ENCODE assay signal across 18 cellular contexts in the genomic region with DNA sequence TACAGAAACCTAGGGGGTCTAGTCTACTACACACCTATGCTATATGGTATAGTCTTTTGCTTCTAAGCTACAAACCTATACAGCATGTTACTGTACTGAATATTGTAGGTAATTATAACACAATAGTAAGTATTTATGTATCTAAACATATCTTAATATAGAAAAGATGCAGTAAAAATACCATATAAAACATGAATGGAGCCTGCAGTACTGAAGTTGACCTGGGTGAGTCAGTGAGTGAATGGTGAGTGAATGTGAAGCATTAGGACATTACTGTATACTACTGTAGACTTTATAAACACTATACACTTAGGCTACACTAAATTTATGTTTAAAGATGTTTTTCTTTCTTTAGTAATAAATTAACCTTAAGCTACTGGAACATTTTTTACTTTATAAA. TPM values are rescaled to one million over a fixed set of nuclear protein-coding genes. Genes with fewer than 3 reads are reported as not detected.
A peak's percentile ranks its signal among the peaks of the same experiment; 100 is the strongest.
DNase-seq lines count a peak whose midpoint lies in the region; ATAC-seq, FAIRE-seq and TF ChIP-seq lines count a peak whose summit lies in the region.
"Had no signal": no experiment of that assay in that cellular context is flagged by ENCODE, and none has a peak within 500 bp of the region (broad histone marks: within the 10 kb centered on the region; RNA-seq: fewer than 3 reads in every experiment).

No MANE protein-coding gene starts in this region.

- H3K9ac ChIP-seq in GM23248: no peak overlapping the region
- H3K9ac ChIP-seq in K562 (ENCODE audit: insufficient read depth in 1 of 2, low read depth in 2 of 2, low read length in 2 of 2): no peak overlapping the region
- H3K9ac ChIP-seq in MM.1S (ENCODE audit: low read length): no peak overlapping the region

- no peaks in the 10 kb centered on the region for H3K4me1 Mint-ChIP-seq in neural crest cell
- peaks cover 30% of the 10 kb centered on the region for H3K4me1 Mint-ChIP-seq in activated CD8-positive, alpha-beta T cell treated with anti-CD3 and anti-CD28 coated beads, Interleukin-2, amount 10 ng/mL, durations not matched to agents 7 days and 5 days (ENCODE audit: low read depth)

- H3K9me2 ChIP-seq in GM23248 (ENCODE audit: insufficient read depth): no peaks in the 10 kb centered on the region
- no peaks in the 10 kb centered on the region for H3K9me2 ChIP-seq in MM.1S (replicated peaks; ENCODE audit: insufficient read depth, low read length)

- H3K36me3 ChIP-seq in GM23248 (ENCODE audit: low read depth): no peaks in the 10 kb centered on the region
- no peaks in the 10 kb centered on the region; the same call in 2 of the 3 replicates for H3K36me3 ChIP-seq in K562 (ENCODE audit: control insufficient read depth, insufficient read depth, low read length)
- no peaks in the 10 kb centered on the region for H3K36me3 ChIP-seq in MM.1S (replicated peaks; ENCODE audit: insufficient read depth, low read length)
- H3K36me3 ChIP-seq: SJCRH30 had no signal

- TF ChIP-seq CTCF in LNCaP clone FGC (IDR thresholded peaks at IDR 0.05; ENCODE audit: control insufficient read depth, extremely low read depth, insufficient read depth): 0 out of 2 replicates have a peak, but pooled peaks have one; percentile 6
- no peak for TF ChIP-seq CTCF in K562 (IDR thresholded peaks at IDR 0.05 in 2 of 3, conservative IDR thresholded peaks at IDR 0.05 in 1 of 3; ENCODE audit: insufficient read depth in 2 of 3, low read depth in 1 of 3, low read length in 3 of 3)
- TF ChIP-seq CTCF in neural crest cell (conservative IDR thresholded peaks at IDR 0.05): peak; percentile 43
- TF ChIP-seq CTCF in MM.1S (IDR thresholded peaks at IDR 0.05; ENCODE audit: low read length): no peak

- POLR2A ChIA-PET in K562 (lab: Yijun Ruan, JAX): no interaction called here
- POLR2A ChIA-PET in activated CD8-positive, alpha-beta T cell treated with anti-CD3 and anti-CD28 coated beads, Interleukin-2, amount 10 ng/mL, durations not matched to agents 7 days and 5 days (lab: Charles Lee): interaction anchor here (1.8 kb wide), 1 partner anchor 13 kb away, joined by 6 read pairs; the partner anchor contains the start of gene ABCD2

- H3F3A ChIP-seq in GM23248 (ENCODE audit: insufficient read depth) (no peaks in the 10 kb centered on the region), MM.1S (ENCODE audit: insufficient read depth, low read length) (no peaks in the 10 kb centered on the region)

- peak; percentile 4 for DNase-seq in GM23248
- DNase-seq in LNCaP clone FGC (ENCODE audit: low read depth): no peak
- DNase-seq in K562 (ENCODE audit: extremely low read depth in 1 of 4, low spot score in 3 of 4): no peak
- DNase-seq in neural crest cell (ENCODE audit: low read depth, low spot score): no peak
- DNase-seq in NCI-H1694 (lab: John Stamatoyannopoulos, UW): no peak
- DNase-seq in MM.1S: no peak
- DNase-seq in activated CD8-positive, alpha-beta T cell treated with anti-CD3 and anti-CD28 coated beads, Interleukin-2, amount 10 ng/mL, durations not matched to agents 7 days and 5 days: no peak
- DNase-seq: CD4-positive, alpha-beta T cell; DMS153; EL; H7; NCI-H1417; NCI-H187 treated with DMSO at 0.1 percent for 48 hours; NCI-H2227 treated with DMSO at 0.1 percent for 48 hours; NCI-H524 treated with DMSO at 0.1 percent for 48 hours; SJCRH30; SW 1271 had no signal

- TF ChIP-seq EP300 in K562 (IDR thresholded peaks at IDR 0.05; ENCODE audit: low read length): no peak

- 0 out of 3 replicates have a peak, but pooled peaks have one; percentile 49 for ATAC-seq in K562
- ATAC-seq in activated CD8-positive, alpha-beta T cell treated with anti-CD3 and anti-CD28 coated beads, Interleukin-2, amount 10 ng/mL, durations not matched to agents 7 days and 5 days: no peak

- no peak for TF ChIP-seq RAD21 in K562 (CRISPR knock-in tag; conservative IDR thresholded peaks at IDR 0.05 in 1 of 2, IDR thresholded peaks at IDR 0.05 in 1 of 2)

- no peaks in the 10 kb centered on the region for H3K9me1 ChIP-seq in K562 (ENCODE audit: control insufficient read depth, insufficient read depth, low read length)

- in situ Hi-C loops in GM23248 (cut with MboI) (no loop called here), K562 (cut with MboI) (no loop called here)

- FAIRE-seq in K562 (lab: Jason Lieb, UNC): no peak

- H3K79me2 ChIP-seq in GM23248 (ENCODE audit: insufficient read depth) (no peaks in the 10 kb centered on the region), K562 (ENCODE audit: control insufficient read depth, insufficient read depth, low read length) (peaks cover 4% of the 10 kb centered on the region; the same call in 2 of the 3 replicates), MM.1S (ENCODE audit: low read length) (no peaks in the 10 kb centered on the region)

- H3K27me3 ChIP-seq in GM23248 (replicated peaks; ENCODE audit: insufficient read depth) (no peaks in the 10 kb centered on the region), K562 (ENCODE audit: control insufficient read depth in 2 of 2, insufficient read depth in 2 of 2, low read length in 2 of 2) (no peaks in the 10 kb centered on the region), MM.1S (replicated peaks; ENCODE audit: insufficient read depth, low read length) (no peaks in the 10 kb centered on the region)
- H3K27me3 ChIP-seq: SJCRH30 had no signal

- H3K27ac ChIP-seq in GM23248 (no peak overlapping the region), K562 (ENCODE audit: extremely low read depth, low read depth, low read length) (no peak overlapping the region), MM.1S (ENCODE audit: low read length) (no peak overlapping the region)
- H3K27ac ChIP-seq: SJCRH30 had no signal

- H3K9me3 Mint-ChIP-seq in neural crest cell: no peaks in the 10 kb centered on the region
- peaks cover 7% of the 10 kb centered on the region for H3K9me3 Mint-ChIP-seq in activated CD8-positive, alpha-beta T cell treated with anti-CD3 and anti-CD28 coated beads, Interleukin-2, amount 10 ng/mL, durations not matched to agents 7 days and 5 days (ENCODE audit: insufficient read depth)

- H3K9me3 ChIP-seq in GM23248 (ENCODE audit: low read depth): no peaks in the 10 kb centered on the region
- no peaks in the 10 kb centered on the region for H3K9me3 ChIP-seq in K562 (replicated peaks; ENCODE audit: control insufficient read depth, insufficient read depth, low read depth, low read length)
- no peaks in the 10 kb centered on the region for H3K9me3 ChIP-seq in MM.1S (replicated peaks; ENCODE audit: insufficient read depth, low read length)
- H3K9me3 ChIP-seq: SJCRH30 had no signal

- no peaks in the 10 kb centered on the region for H3K4me1 ChIP-seq in GM23248 (ENCODE audit: insufficient read depth)
- H3K4me1 ChIP-seq in K562 (replicated peaks in 1 of 2; ENCODE audit: control insufficient read depth in 2 of 2, insufficient read depth in 2 of 2, low read length in 2 of 2): no peaks in the 10 kb centered on the region; a peak in 1 of 5 replicates
- H3K4me1 ChIP-seq in MM.1S (ENCODE audit: low read length): peaks cover 17% of the 10 kb centered on the region
- H3K4me1 ChIP-seq: SJCRH30 had no signal

- H3K4me3 Mint-ChIP-seq in neural crest cell: no peak overlapping the region
- no peak overlapping the region for H3K4me3 Mint-ChIP-seq in activated CD8-positive, alpha-beta T cell treated with anti-CD3 and anti-CD28 coated beads, Interleukin-2, amount 10 ng/mL, durations not matched to agents 7 days and 5 days
- H3K4me3 Mint-ChIP-seq: CD4-positive, alpha-beta T cell had no signal

- CTCF ChIA-PET in K562 (lab: Yijun Ruan, JAX; ENCODE audit: low intra/inter-chr PET ratio): no interaction called here
- CTCF ChIA-PET in activated CD8-positive, alpha-beta T cell treated with anti-CD3 and anti-CD28 coated beads, Interleukin-2, amount 10 ng/mL, durations not matched to agents 7 days and 5 days (lab: Charles Lee): interaction anchor here (0.7 to 1.5 kb wide), 3 partner anchors 11 to 59 kb away, joined by 4 to 5 read pairs (median 4); partner anchors contain the start of gene ABCD2

- no peak for TF ChIP-seq POLR2A in K562 (conservative IDR thresholded peaks at IDR 0.05)

- H2AFZ ChIP-seq in GM23248 (no peak overlapping the region), K562 (ENCODE audit: low read depth, low read length) (no peak overlapping the region), MM.1S (ENCODE audit: low read length) (no peak overlapping the region)

- no peak overlapping the region for H3K4me2 ChIP-seq in GM23248 (ENCODE audit: unreplicated experiment)
- no peak overlapping the region for H3K4me2 ChIP-seq in K562 (ENCODE audit: insufficient read depth, low read length)
- H3K4me2 ChIP-seq in MM.1S (ENCODE audit: low read depth, low read length): no peak overlapping the region

- BruUV-seq in K562 (replicated peaks; lab: Mats Ljungman, UMichigan): no TSS peak

- no peaks in the 10 kb centered on the region for H3K27me3 Mint-ChIP-seq in neural crest cell (ENCODE audit: low read depth)
- H3K27me3 Mint-ChIP-seq in activated CD8-positive, alpha-beta T cell treated with anti-CD3 and anti-CD28 coated beads, Interleukin-2, amount 10 ng/mL, durations not matched to agents 7 days and 5 days (ENCODE audit: low read depth): no peaks in the 10 kb centered on the region
- H3K27me3 Mint-ChIP-seq: CD4-positive, alpha-beta T cell had no signal

- H3K4me3 ChIP-seq in GM23248: no peak overlapping the region
- no peak overlapping the region for H3K4me3 ChIP-seq in LNCaP clone FGC (ENCODE audit: low read depth, low read length)
- H3K4me3 ChIP-seq in K562: no peak overlapping the region
- H3K4me3 ChIP-seq in MM.1S (ENCODE audit: low read length): no peak overlapping the region
- H3K4me3 ChIP-seq: SJCRH30 had no signal

- H3K36me3 Mint-ChIP-seq in neural crest cell (ENCODE audit: low read depth): no peaks in the 10 kb centered on the region
- peaks cover 29% of the 10 kb centered on the region for H3K36me3 Mint-ChIP-seq in activated CD8-positive, alpha-beta T cell treated with anti-CD3 and anti-CD28 coated beads, Interleukin-2, amount 10 ng/mL, durations not matched to agents 7 days and 5 days (ENCODE audit: low read depth)

- no peak overlapping the region for H3K27ac Mint-ChIP-seq in neural crest cell (ENCODE audit: unreplicated experiment)
- H3K27ac Mint-ChIP-seq in activated CD8-positive, alpha-beta T cell treated with anti-CD3 and anti-CD28 coated beads, Interleukin-2, amount 10 ng/mL, durations not matched to agents 7 days and 5 days: no peak overlapping the region
- H3K27ac Mint-ChIP-seq: CD4-positive, alpha-beta T cell had no signal

- intact Hi-C loops in K562 (cut with micrococcal nuclease): no loop called here

- no peaks in the 10 kb centered on the region for H4K20me1 ChIP-seq in GM23248 (ENCODE audit: insufficient read depth)
- no peaks in the 10 kb centered on the region for H4K20me1 ChIP-seq in K562 (replicated peaks; ENCODE audit: control insufficient read depth, insufficient read depth, low read length)
- no peaks in the 10 kb centered on the region for H4K20me1 ChIP-seq in MM.1S (ENCODE audit: insufficient read depth, low read length)

RNA-seq across cellular contexts. Expression of gene ABCD2, which starts 13.1 kb away (rescaled TPM):
- 0.11 TPM in 1 of 2 replicates, not detected in the other for total RNA-seq in GM23248 (2014; rRNA removed; shearing (Covaris generic))
- polyA plus RNA-seq in GM23248 (2016; fragmentation: Nextera tagmentation; extraction: Ambion mirVana) (not detected in 2 replicates), K562 (2011; rRNA removed) (not detected in 2 replicates), K562 (2014; fragmentation: Illumina TruSeq; extraction: Trizol) (0.01 TPM in 1 of 2 replicates, not detected in the other), K562 (2014; fragmentation: Nextera tagmentation; extraction: Ambion mirVana) (under 1 TPM; 0.03 to 0.08 TPM), K562 (2014; rRNA removed) (not detected in 2 replicates)
- not detected in 2 replicates for total RNA-seq in K562 (2011; cell fraction: chromatin; rRNA removed; ENCODE audit: low replicate concordance)
- not detected in 2 replicates for total RNA-seq in K562 (2011; cell fraction: nucleolus; rRNA removed)
- not detected in 2 replicates for total RNA-seq in K562 (2011; cell fraction: nucleoplasm; rRNA removed)
- total RNA-seq in K562 (2014; rRNA removed) (0.04 TPM in 1 of 2 replicates, not detected in the other), K562 (2014; rRNA removed; fragmentation: Illumina TruSeq; extraction: Trizol) (0.03 and 0.04 TPM in 2 replicates), K562 (2015; rRNA removed; fragmentation: Illumina TruSeq; extraction: Trizol) (0.04 and 0.07 TPM in 2 replicates), K562 (2021) (0.04 TPM in 1 of 2 replicates, not detected in the other), neural crest cell (0.70 and 0.80 TPM in 2 replicates)
- polyA plus RNA-seq in K562 (2011; cell fraction: cytosol; rRNA removed): not detected in 2 replicates
- not detected in 2 replicates for polyA plus RNA-seq in K562 (2011; cell fraction: nucleus; rRNA removed)
- polyA plus RNA-seq in K562 (2012): 0.05 and 0.15 TPM in 2 replicates
- polyA minus RNA-seq in K562 (2011; rRNA and poly(A)+ RNA removed): 0.03 TPM in 1 of 2 replicates, not detected in the other
- polyA minus RNA-seq in K562 (2011; cell fraction: cytosol; rRNA and poly(A)+ RNA removed): not detected in 2 replicates
- not detected in 2 replicates for polyA minus RNA-seq in K562 (2011; cell fraction: nucleus; rRNA and poly(A)+ RNA removed)
- 10 to 100 TPM; 22.5 to 24.4 TPM for total RNA-seq in activated CD8-positive, alpha-beta T cell treated with anti-CD3 and anti-CD28 coated beads, Interleukin-2, amount 10 ng/mL, durations not matched to agents 7 days and 5 days
- total RNA-seq: H7 had no signal
- polyA plus RNA-seq: AG04450 had no signal

Comparison
In these comparisons a context has a peak if more than half of its experiments do, and no peak if none do; other contexts are left out.
1. CTCF ChIP-seq: peak in LNCaP clone FGC (single experiment) and neural crest cell (single experiment); none in K562 (0 of 3) and MM.1S (single experiment).
2. RNA of gene ABCD2, which starts 13.1 kb away (total RNA-seq): 22.5 to 24.4 TPM in activated CD8-positive, alpha-beta T cell treated with anti-CD3 and anti-CD28 coated beads, Interleukin-2, amount 10 ng/mL, durations not matched to agents 7 days and 5 days; 0.70 to 0.80 TPM in neural crest cell, 0.11 TPM in GM23248 and 0.03 to 0.07 TPM in K562; every median in the first group is over 10 times any median in the second.